8 cellular contexts compared by ENCODE assay signal in the genomic region with DNA sequence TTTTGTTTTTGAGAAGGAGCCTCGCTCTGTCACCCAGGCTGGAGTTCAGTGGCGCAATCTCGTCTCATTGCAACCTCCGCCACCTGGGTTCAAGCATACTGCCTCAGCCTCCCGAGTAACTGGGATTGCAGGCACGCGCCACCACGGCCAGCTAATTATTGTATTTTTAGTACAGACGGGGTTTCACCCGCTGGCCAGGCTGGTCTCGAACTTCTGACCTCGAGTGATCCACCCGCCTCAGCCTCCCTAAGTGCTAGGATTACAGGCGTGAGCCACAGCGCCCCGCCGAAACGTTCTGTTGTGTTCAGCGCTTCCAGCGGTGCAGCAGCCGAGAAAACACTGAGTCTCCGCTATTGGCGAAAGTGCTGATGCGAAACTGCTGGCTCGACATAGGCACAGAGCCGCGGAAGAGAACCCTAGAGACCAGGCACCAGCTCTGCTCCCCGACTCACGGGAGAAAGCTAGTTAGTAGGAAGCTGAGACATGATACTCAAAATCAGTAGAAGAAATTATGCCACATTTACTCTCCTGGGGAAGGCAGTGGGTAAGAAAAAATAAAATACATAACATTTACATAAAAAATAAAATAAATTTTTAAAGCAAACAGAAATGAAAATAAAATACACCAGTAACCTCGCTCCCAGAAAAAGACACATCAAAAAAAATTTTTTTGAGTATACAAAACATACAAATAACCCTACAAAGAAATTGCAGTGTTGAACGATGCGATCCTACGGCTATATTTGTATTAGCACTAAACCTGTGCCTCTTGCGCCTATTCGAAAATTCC. TPM values are rescaled to one million over a fixed set of nuclear protein-coding genes. Genes with fewer than 3 reads are reported as not detected.
DNase-seq lines count a peak whose midpoint lies in the region; ATAC-seq and TF ChIP-seq lines count a peak whose summit lies in the region.

No MANE protein-coding gene starts in this region.

- H3K4me3 ChIP-seq in fibroblast of pulmonary artery (replicated peaks; ENCODE audit: low read depth, low read length) (peak overlapping the region; percentile 55), neural progenitor cell (peak overlapping the region; percentile 41)

- H3K36me3 ChIP-seq in neural progenitor cell, result no peaks in the 10 kb centered on the region

- peak; percentile 63 for DNase-seq in DMS79 treated with DMSO at 0.1 percent for 48 hours (lab: John Stamatoyannopoulos, UW)
- DNase-seq in LoVo (ENCODE audit: low spot score), result peak; percentile 96
- DNase-seq in RPMI7951 (ENCODE audit: low read depth), result peak; percentile 94
- peak; percentile 79 to 87 for DNase-seq in activated T-helper 1 cell treated with anti-CD3 and anti-CD28 coated beads, Interleukin-2, amount 50 U/mL, for 16 hours (ENCODE audit: low read depth in 1 of 2, low spot score in 1 of 2)
- peak; percentile 95 for DNase-seq in fibroblast of pulmonary artery (ENCODE audit: low read depth)
- DNase-seq in neural progenitor cell (ENCODE audit: low spot score), result peak; percentile 93
- peak; percentile 84 for DNase-seq in stromal cell of bone marrow (ENCODE audit: low read depth)

- H3K36me3 Mint-ChIP-seq in neural progenitor cell, result no peaks in the 10 kb centered on the region

- H3K27me3 Mint-ChIP-seq in neural progenitor cell (ENCODE audit: insufficient read depth, low read depth), result peaks cover 75% of the 10 kb centered on the region

- H3K9me3 ChIP-seq in neural progenitor cell (ENCODE audit: low read depth), result no peaks in the 10 kb centered on the region

- no peak overlapping the region for H3K27ac ChIP-seq in neural progenitor cell

- H3K4me1 Mint-ChIP-seq in neural progenitor cell, result peaks cover 7% of the 10 kb centered on the region

- H3K27ac Mint-ChIP-seq in neural progenitor cell, result peak overlapping the region; percentile 89

- H3K79me2 ChIP-seq in neural progenitor cell (ENCODE audit: low read depth), result no peaks in the 10 kb centered on the region

- H4K20me1 ChIP-seq in neural progenitor cell (ENCODE audit: low read depth), result no peaks in the 10 kb centered on the region

- TF ChIP-seq CTCF in fibroblast of pulmonary artery (IDR thresholded peaks at IDR 0.05; ENCODE audit: low read length, missing control alignments) (no peak), neural progenitor cell (IDR thresholded peaks at IDR 0.05) (peak; percentile 13)

- H3K4me3 Mint-ChIP-seq in neural progenitor cell, result peak overlapping the region; percentile 91

- peak; percentile 47 for ATAC-seq in GM21825 (IDR thresholded peaks at IDR 0.05; ENCODE audit: unreplicated experiment)

- H2AFZ ChIP-seq in neural progenitor cell (replicated peaks), result peak overlapping the region; percentile 91

- peaks cover 23% of the 10 kb centered on the region for H3F3A ChIP-seq in neural progenitor cell (ENCODE audit: low read depth)

- H3K4me2 ChIP-seq in neural progenitor cell, result peak overlapping the region; percentile 65

- no peaks in the 10 kb centered on the region for H3K4me1 ChIP-seq in neural progenitor cell

- H3K9ac ChIP-seq in neural progenitor cell, result no peak overlapping the region

- no peaks in the 10 kb centered on the region for H3K9me3 Mint-ChIP-seq in neural progenitor cell

- peaks cover 88% of the 10 kb centered on the region for H3K27me3 ChIP-seq in neural progenitor cell

RNA-seq across cellular contexts. Expression of a gene that starts 31.6 kb away (rescaled TPM):
- total RNA-seq in RPMI7951 (2014; rRNA removed; shearing (Covaris generic)), result 2.6 and 3.2 TPM in 2 replicates
- 0.17 and 0.74 TPM in 2 replicates for total RNA-seq in neural progenitor cell (ENCODE audit: low replicate concordance)
